ENCODE assay signal across 28 cellular contexts in genomic region chr5:36261186-36261585, GRCh38. TPM values are rescaled to one million over a fixed set of nuclear protein-coding genes. Genes with fewer than 3 reads are reported as not detected.
"Had no signal": no experiment of that assay in that cellular context is flagged by ENCODE, and none has a peak within 500 bp of the region (broad histone marks: within the 10 kb centered on the region; RNA-seq: fewer than 3 reads in every experiment).

No MANE protein-coding gene starts in this region.

- H3K4me2 ChIP-seq: hepatocyte, smooth muscle cell had no signal

- H3K79me2 ChIP-seq: hepatocyte had no signal

- H3K36me3 ChIP-seq: colonic mucosa, gastrocnemius medialis, left lung, neutrophil, prostate gland, right atrium auricular region, tibial nerve, upper lobe of left lung had no signal

- H3K4me1 ChIP-seq: colonic mucosa, gastrocnemius medialis, left lung, prostate gland, right atrium auricular region, tibial nerve, upper lobe of left lung had no signal

- H3K9me3 ChIP-seq: colonic mucosa, gastrocnemius medialis, left lung, mucosa of descending colon, neutrophil, prostate gland, right atrium auricular region, tibial nerve, upper lobe of left lung had no signal

- H3K4me3 ChIP-seq: colonic mucosa, gastrocnemius medialis, hepatocyte, left lung, mucosa of descending colon, prostate gland, right atrium auricular region, smooth muscle cell, tibial nerve, upper lobe of left lung had no signal

- H2AFZ ChIP-seq: hepatocyte had no signal

- H3K27me3 ChIP-seq: colonic mucosa, gastrocnemius medialis, hepatocyte, left lung, neutrophil, right atrium auricular region, tibial nerve, upper lobe of left lung had no signal

- DNase-seq: colonic mucosa; effector CD8-positive, alpha-beta T cell; endodermal cell; foreskin fibroblast; gastrocnemius medialis; head of caudate nucleus; kidney; left lung; mesenchymal stem cell; mucosa of descending colon; naive B cell; stimulated activated CD4-positive, alpha-beta T cell treated with anti-CD3 and anti-CD28 coated beads, Interleukin-12 subunit alpha, Interleukin-12 subunit beta, amount 100 ng/mL, for 4 hours; stimulated activated CD4-positive, alpha-beta T cell treated with anti-CD3 and anti-CD28 coated beads, Interleukin-1b, Interleukin-23, amount 100 ng/mL, for 48 hours; stimulated activated CD4-positive, alpha-beta T cell treated with anti-CD3 and anti-CD28 coated beads, Interleukin-4, amount 100 ng/mL, for 1 hour; stimulated activated CD8-positive, alpha-beta memory T cell treated with anti-CD3 and anti-CD28 coated beads, Interleukin-4, amount 100 ng/mL, for 48 hours; stimulated activated naive CD4-positive, alpha-beta T cell; stimulated activated naive CD8-positive, alpha-beta T cell treated with anti-CD3 and anti-CD28 coated beads, Interleukin-15, amount 100 ng/mL, for 72 hours; upper lobe of left lung had no signal

- H3K27ac ChIP-seq: colonic mucosa, epithelial cell of prostate, gastrocnemius medialis, hepatocyte, left lung, neutrophil, prostate gland, right atrium auricular region, tibial nerve, upper lobe of left lung had no signal

RNA-seq across cellular contexts. Expression of gene RANBP3L, which starts 40.5 kb away (rescaled TPM):
- total RNA-seq: endodermal cell; glomerular endothelial cell; natural killer cell treated with Interleukin-12 subunit alpha and Interleukin-12 subunit beta and Interleukin-15 and Interleukin-18, amount 100 ng/mL, for 72 hours; neural crest cell had no signal
